8 cellular contexts compared by ENCODE assay signal in genomic region chr6:116461563-116462507, GRCh38. TPM values are rescaled to one million over a fixed set of nuclear protein-coding genes. Genes with fewer than 3 reads are reported as not detected.
A peak's percentile ranks its signal among the peaks of the same experiment; 100 is the strongest.
DNase-seq lines count a peak whose midpoint lies in the region; ATAC-seq and TF ChIP-seq lines count a peak whose summit lies in the region.

No MANE protein-coding gene starts in this region.

- TF ChIP-seq POLR2A in GM18505 (IDR thresholded peaks at IDR 0.05; ENCODE audit: borderline replicate concordance, extremely low read depth, insufficient read depth, insufficient read length) = peak; percentile 37

- H3K4ac ChIP-seq in trophoblast cell (ENCODE audit: low read depth, low read length) = no peak overlapping the region

- peak; percentile 77 for ATAC-seq in GM18505 (IDR thresholded peaks at IDR 0.05; ENCODE audit: unreplicated experiment)
- ATAC-seq in HG02759 (IDR thresholded peaks at IDR 0.05; ENCODE audit: unreplicated experiment) = peak; percentile 87
- peak; percentile 90 for ATAC-seq in Right ventricle myocardium superior (ENCODE audit: poor library complexity)

- no peaks in the 10 kb centered on the region for H3K79me2 ChIP-seq in trophoblast cell (ENCODE audit: control insufficient read depth, insufficient read depth, low read length, poor library complexity)

- peak overlapping the region; percentile 26 for H2AFZ ChIP-seq in trophoblast cell (ENCODE audit: insufficient read depth, low read length, poor library complexity)

- H4K12ac ChIP-seq in trophoblast cell (ENCODE audit: low read depth, low read length) = no peak overlapping the region

- no peak overlapping the region for H3K18ac ChIP-seq in trophoblast cell (ENCODE audit: low read length)

- H2BK5ac ChIP-seq in trophoblast cell (ENCODE audit: low read depth, low read length, poor library complexity) = no peak overlapping the region

- H2BK12ac ChIP-seq in trophoblast cell (ENCODE audit: low read length) = no peak overlapping the region

- peak; percentile 31 for DNase-seq in NCI-H345 (lab: John Stamatoyannopoulos, UW)
- peak; percentile 35 for DNase-seq in activated effector memory CD4-positive, alpha-beta T cell treated with Interleukin-2 at 50 U/mL for 16 hours
- peak; percentile 79 for DNase-seq in Right ventricle myocardium superior
- DNase-seq in trophoblast cell = peak; percentile 91 to 92
- DNase-seq in LoVo (ENCODE audit: low spot score) = no peak
- no peak for DNase-seq in T1000 (lab: John Stamatoyannopoulos, UW)

- no peak overlapping the region for H3K23ac ChIP-seq in trophoblast cell (ENCODE audit: low read length)

- no peak overlapping the region for H2BK120ac ChIP-seq in trophoblast cell (ENCODE audit: insufficient read depth, low read length, poor library complexity)

- H3K36me3 ChIP-seq in trophoblast cell (ENCODE audit: control insufficient read depth in 1 of 2, insufficient read depth in 2 of 2, low read length in 2 of 2) = no peaks in the 10 kb centered on the region

- intact Hi-C loops in Right ventricle myocardium superior (cut with DNase I) = no loop called here

- H3K9ac ChIP-seq in trophoblast cell (ENCODE audit: low read length) = peak overlapping the region; percentile 64

- WGBS in trophoblast cell (ENCODE audit: extremely low coverage, insufficient coverage, insufficient read length) = no CpG with 5 or more reads among the region's 81 CpGs

- no peak overlapping the region for H4K91ac ChIP-seq in trophoblast cell (ENCODE audit: low read depth, low read length)

- H3K4me1 ChIP-seq in trophoblast cell (ENCODE audit: control insufficient read depth in 1 of 2, insufficient read depth in 2 of 2, low read length in 2 of 2) = peaks cover 7 to 8% of the 10 kb centered on the region in 2 experiments

- H3K4me3 ChIP-seq in trophoblast cell (ENCODE audit: low read depth, low read length) = peak overlapping the region; percentile 76

- no peaks in the 10 kb centered on the region for H3K27me3 ChIP-seq in trophoblast cell (ENCODE audit: insufficient read depth, low read length)

- peak overlapping the region; percentile 95 for H3K4me2 ChIP-seq in trophoblast cell (ENCODE audit: low read length)

- H3K14ac ChIP-seq in trophoblast cell (ENCODE audit: low read length) = no peak overlapping the region

- no peak overlapping the region for H3K27ac ChIP-seq in trophoblast cell (ENCODE audit: low read depth, low read length)

- H3K79me1 ChIP-seq in trophoblast cell (ENCODE audit: low read length) = no peaks in the 10 kb centered on the region

- no peak overlapping the region for H2AK5ac ChIP-seq in trophoblast cell (ENCODE audit: low read length)

- H3K9me3 ChIP-seq in trophoblast cell (ENCODE audit: insufficient read depth, low read depth, low read length) = no peaks in the 10 kb centered on the region

- peak overlapping the region; percentile 37 for H4K8ac ChIP-seq in trophoblast cell (ENCODE audit: low read depth, low read length)

RNA-seq across cellular contexts. Expression of gene CALHM6, which starts 0.7 kb away (rescaled TPM):
- 1.4 TPM for total RNA-seq in Right ventricle myocardium superior
- 1.8 TPM in 2 replicates for polyA plus RNA-seq in trophoblast cell (2013)

RNA-seq across cellular contexts. Expression of gene CALHM5, which starts 49.6 kb away (rescaled TPM):
- total RNA-seq in Right ventricle myocardium superior = 2.2 TPM
- polyA plus RNA-seq in trophoblast cell (2013) = 0.38 and 0.39 TPM in 2 replicates

Comparison
In these comparisons a context has a peak if more than half of its experiments do, and no peak if none do; other contexts are left out.
1. DNase-seq: peak in NCI-H345 (single experiment), activated effector memory CD4-positive, alpha-beta T cell treated with Interleukin-2 at 50 U/mL for 16 hours (single experiment), Right ventricle myocardium superior (single experiment) and trophoblast cell (2 of 2); none in LoVo (single experiment) and T1000 (single experiment).
2. Peak in every context shown above with its lines, with median percentiles within 50 percentile points of each other: ATAC-seq.